10 cellular contexts compared by ENCODE assay signal in genomic region chr3:184015381-184016019, GRCh38. TPM values are rescaled to one million over a fixed set of nuclear protein-coding genes. Genes with fewer than 3 reads are reported as not detected.
DNase-seq lines count a peak whose midpoint lies in the region; ATAC-seq and TF ChIP-seq lines count a peak whose summit lies in the region.
"Had no signal": no experiment of that assay in that cellular context is flagged by ENCODE, and none has a peak within 500 bp of the region (broad histone marks: within the 10 kb centered on the region; RNA-seq: fewer than 3 reads in every experiment).

No MANE protein-coding gene starts in this region.

- H3K9me3 ChIP-seq in mucosa of descending colon = no peaks in the 10 kb centered on the region
- H3K9me3 ChIP-seq: thoracic aorta had no signal

- peak overlapping the region; percentile 78 for H3K4me3 Mint-ChIP-seq in activated naive CD8-positive, alpha-beta T cell treated with anti-CD3 and anti-CD28 coated beads for 36 hours

- H3K4me1 Mint-ChIP-seq in activated naive CD8-positive, alpha-beta T cell treated with anti-CD3 and anti-CD28 coated beads for 36 hours = peaks cover 20% of the 10 kb centered on the region

- peak; percentile 51 for ATAC-seq in mucosa of descending colon
- no peak for ATAC-seq in GM21576 (IDR thresholded peaks at IDR 0.05; ENCODE audit: unreplicated experiment)

- H3K36me3 ChIP-seq in mucosa of descending colon (ENCODE audit: low read depth) = no peaks in the 10 kb centered on the region

- no peak for TF ChIP-seq CTCF in mucosa of descending colon (IDR thresholded peaks at IDR 0.05)

- H3K4me1 ChIP-seq in mucosa of descending colon (ENCODE audit: low read depth) = peaks cover 23% of the 10 kb centered on the region

- no peaks in the 10 kb centered on the region for H3K9me3 Mint-ChIP-seq in activated naive CD8-positive, alpha-beta T cell treated with anti-CD3 and anti-CD28 coated beads for 36 hours

- no peak overlapping the region for H3K4me3 ChIP-seq in mucosa of descending colon

- H3K27me3 Mint-ChIP-seq in activated naive CD8-positive, alpha-beta T cell treated with anti-CD3 and anti-CD28 coated beads for 36 hours = peaks cover 16% of the 10 kb centered on the region

- DNase-seq in COR-L47 (lab: John Stamatoyannopoulos, UW) (peak; percentile 56), NCI-H2107 (lab: John Stamatoyannopoulos, UW) (peak; percentile 50), mucosa of descending colon (peak in 2 of 3 donors; percentile 29 to 60), NOMO-1 treated with DMSO at 0.1 percent for 48 hours (lab: John Stamatoyannopoulos, UW; ENCODE audit: unreplicated experiment) (no peak), HCEC 1CT (no peak), kidney tubule cell (ENCODE audit: low spot score) (no peak)
- DNase-seq in activated naive CD8-positive, alpha-beta T cell treated with anti-CD3 and anti-CD28 coated beads for 36 hours = no peak
- DNase-seq: activated naive CD4-positive, alpha-beta T cell treated with anti-CD3 and anti-CD28 coated beads, Interleukin-2, amount 50 U/mL, for 16 hours had no signal

- peaks cover 9% of the 10 kb centered on the region for H3K36me3 Mint-ChIP-seq in activated naive CD8-positive, alpha-beta T cell treated with anti-CD3 and anti-CD28 coated beads for 36 hours

- intact Hi-C loops in mucosa of descending colon (cut with DNase I, micrococcal nuclease) = loop anchor here in 1 of 2 donors (10.0 kb wide), 1 partner anchor 121 kb away; no protein-coding TSS in a partner anchor

- H3K27ac Mint-ChIP-seq in activated naive CD8-positive, alpha-beta T cell treated with anti-CD3 and anti-CD28 coated beads for 36 hours = no peak overlapping the region

RNA-seq across cellular contexts. Expression of gene ABCC5, which starts 2.2 kb away (rescaled TPM):
- 10 to 100 TPM; 13.1 to 14.1 TPM for total RNA-seq in activated naive CD8-positive, alpha-beta T cell treated with anti-CD3 and anti-CD28 coated beads for 36 hours
- total RNA-seq in mucosa of descending colon = 10 to 100 TPM; 34.4 to 45.7 (median 39.4) TPM

RNA-seq across cellular contexts. Expression of gene HTR3D, which starts 16.0 kb away (rescaled TPM):
- total RNA-seq in activated naive CD8-positive, alpha-beta T cell treated with anti-CD3 and anti-CD28 coated beads for 36 hours = not detected
- total RNA-seq in mucosa of descending colon = not detected
- total RNA-seq: thoracic aorta had no signal

RNA-seq across cellular contexts. Expression of gene HTR3C, which starts 37.3 kb away (rescaled TPM):
- not detected for total RNA-seq in activated naive CD8-positive, alpha-beta T cell treated with anti-CD3 and anti-CD28 coated beads for 36 hours
- under 1 TPM in 2 of 3 donors, not detected in 1; 0.17 to 0.41 TPM for total RNA-seq in mucosa of descending colon
- total RNA-seq: thoracic aorta had no signal

Comparison
In these comparisons a context has a peak if more than half of its experiments do, and no peak if none do; other contexts are left out.
1. DNase-seq: peak in COR-L47 (single experiment), NCI-H2107 (single experiment) and mucosa of descending colon (2 of 3); none in activated naive CD8-positive, alpha-beta T cell treated with anti-CD3 and anti-CD28 coated beads for 36 hours (single experiment), NOMO-1 treated with DMSO at 0.1 percent for 48 hours (single experiment), HCEC 1CT (single experiment) and kidney tubule cell (single experiment).